ENCODE assay signal across 1 cellular context in genomic region chr1:156123356-156124196, GRCh38.
A peak's percentile ranks its signal among the peaks of the same experiment; 100 is the strongest.
TF ChIP-seq lines count a peak whose summit lies in the region.

No MANE protein-coding gene starts in this region.

TF ChIP-seq in HepG2, 621 proteins besides CTCF, POLR2A, EP300 and RAD21 (continued from another document and continues in another):
- TF ChIP-seq HIC2 (CRISPR knock-in tag; IDR thresholded peaks at IDR 0.05; ENCODE audit: low read depth), result peak; percentile 70
- TF ChIP-seq SMAD1 (CRISPR knock-in tag; IDR thresholded peaks at IDR 0.05; ENCODE audit: borderline replicate concordance, low read depth), result no peak
- no peak for TF ChIP-seq MED8 (CRISPR knock-in tag; IDR thresholded peaks at IDR 0.05; ENCODE audit: insufficient replicate concordance)
- TF ChIP-seq, protein P1, sequence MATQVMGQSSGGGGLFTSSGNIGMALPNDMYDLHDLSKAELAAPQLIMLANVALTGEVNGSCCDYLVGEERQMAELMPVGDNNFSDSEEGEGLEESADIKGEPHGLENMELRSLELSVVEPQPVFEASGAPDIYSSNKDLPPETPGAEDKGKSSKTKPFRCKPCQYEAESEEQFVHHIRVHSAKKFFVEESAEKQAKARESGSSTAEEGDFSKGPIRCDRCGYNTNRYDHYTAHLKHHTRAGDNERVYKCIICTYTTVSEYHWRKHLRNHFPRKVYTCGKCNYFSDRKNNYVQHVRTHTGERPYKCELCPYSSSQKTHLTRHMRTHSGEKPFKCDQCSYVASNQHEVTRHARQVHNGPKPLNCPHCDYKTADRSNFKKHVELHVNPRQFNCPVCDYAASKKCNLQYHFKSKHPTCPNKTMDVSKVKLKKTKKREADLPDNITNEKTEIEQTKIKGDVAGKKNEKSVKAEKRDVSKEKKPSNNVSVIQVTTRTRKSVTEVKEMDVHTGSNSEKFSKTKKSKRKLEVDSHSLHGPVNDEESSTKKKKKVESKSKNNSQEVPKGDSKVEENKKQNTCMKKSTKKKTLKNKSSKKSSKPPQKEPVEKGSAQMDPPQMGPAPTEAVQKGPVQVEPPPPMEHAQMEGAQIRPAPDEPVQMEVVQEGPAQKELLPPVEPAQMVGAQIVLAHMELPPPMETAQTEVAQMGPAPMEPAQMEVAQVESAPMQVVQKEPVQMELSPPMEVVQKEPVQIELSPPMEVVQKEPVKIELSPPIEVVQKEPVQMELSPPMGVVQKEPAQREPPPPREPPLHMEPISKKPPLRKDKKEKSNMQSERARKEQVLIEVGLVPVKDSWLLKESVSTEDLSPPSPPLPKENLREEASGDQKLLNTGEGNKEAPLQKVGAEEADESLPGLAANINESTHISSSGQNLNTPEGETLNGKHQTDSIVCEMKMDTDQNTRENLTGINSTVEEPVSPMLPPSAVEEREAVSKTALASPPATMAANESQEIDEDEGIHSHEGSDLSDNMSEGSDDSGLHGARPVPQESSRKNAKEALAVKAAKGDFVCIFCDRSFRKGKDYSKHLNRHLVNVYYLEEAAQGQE (IDR thresholded peaks at IDR 0.05; ENCODE audit: borderline replicate concordance in 1 of 2, low read depth in 1 of 2, low read length in 2 of 2), result no peak
- TF ChIP-seq ONECUT2 (CRISPR knock-in tag; IDR thresholded peaks at IDR 0.05), result no peak
- no peak for TF ChIP-seq HNRNPH1 (optimal IDR thresholded peaks at IDR 0.05; ENCODE audit: low read depth, low read length)
- no peak for TF ChIP-seq ZNF761 (CRISPR knock-in tag; conservative IDR thresholded peaks at IDR 0.05)
- peak; percentile 91; the same call in 1 of the 3 replicates for TF ChIP-seq MXI1 (IDR thresholded peaks at IDR 0.05; ENCODE audit: borderline replicate concordance, low read depth, low read length)
- 0 out of 2 replicates have a peak, but pooled peaks have one; percentile 21 for TF ChIP-seq TGIF2 (CRISPR knock-in tag; IDR thresholded peaks at IDR 0.05)
- TF ChIP-seq BHLHE40 (IDR thresholded peaks at IDR 0.05; ENCODE audit: low read length), result no peak
- TF ChIP-seq ZBTB7B (CRISPR knock-in tag; IDR thresholded peaks at IDR 0.05), result 0 out of 2 replicates have a peak, but pooled peaks have one; percentile 28
- no peak for TF ChIP-seq ZNF3 (CRISPR knock-in tag; IDR thresholded peaks at IDR 0.05)
- no peak for TF ChIP-seq ZNF549 (CRISPR knock-in tag; IDR thresholded peaks at IDR 0.05)
- TF ChIP-seq, protein P2, sequence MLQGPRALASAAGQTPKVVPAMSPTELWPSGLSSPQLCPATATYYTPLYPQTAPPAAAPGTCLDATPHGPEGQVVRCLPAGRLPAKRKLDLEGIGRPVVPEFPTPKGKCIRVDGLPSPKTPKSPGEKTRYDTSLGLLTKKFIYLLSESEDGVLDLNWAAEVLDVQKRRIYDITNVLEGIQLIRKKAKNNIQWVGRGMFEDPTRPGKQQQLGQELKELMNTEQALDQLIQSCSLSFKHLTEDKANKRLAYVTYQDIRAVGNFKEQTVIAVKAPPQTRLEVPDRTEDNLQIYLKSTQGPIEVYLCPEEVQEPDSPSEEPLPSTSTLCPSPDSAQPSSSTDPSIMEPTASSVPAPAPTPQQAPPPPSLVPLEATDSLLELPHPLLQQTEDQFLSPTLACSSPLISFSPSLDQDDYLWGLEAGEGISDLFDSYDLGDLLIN (CRISPR knock-in tag; IDR thresholded peaks at IDR 0.05; ENCODE audit: borderline replicate concordance), result no peak
- TF ChIP-seq ZBTB40 (IDR thresholded peaks at IDR 0.05), result no peak
- no peak for TF ChIP-seq ZBTB40 (CRISPR knock-in tag; IDR thresholded peaks at IDR 0.05)
- TF ChIP-seq TEAD3 (CRISPR knock-in tag; optimal IDR thresholded peaks at IDR 0.05; ENCODE audit: borderline replicate concordance), result peak; percentile 58
- TF ChIP-seq ZNF878 (CRISPR knock-in tag; IDR thresholded peaks at IDR 0.05), result no peak
- TF ChIP-seq TRIM24 (CRISPR knock-in tag; IDR thresholded peaks at IDR 0.05), result no peak
- peak; percentile 66 for TF ChIP-seq ZNF770 (CRISPR knock-in tag; IDR thresholded peaks at IDR 0.05)
- no peak for TF ChIP-seq ZNF362 (CRISPR knock-in tag; IDR thresholded peaks at IDR 0.05; ENCODE audit: borderline replicate concordance)
- TF ChIP-seq, protein P3, sequence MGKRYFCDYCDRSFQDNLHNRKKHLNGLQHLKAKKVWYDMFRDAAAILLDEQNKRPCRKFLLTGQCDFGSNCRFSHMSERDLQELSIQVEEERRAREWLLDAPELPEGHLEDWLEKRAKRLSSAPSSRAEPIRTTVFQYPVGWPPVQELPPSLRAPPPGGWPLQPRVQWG (CRISPR knock-in tag; IDR thresholded peaks at IDR 0.05; ENCODE audit: borderline replicate concordance, low read depth), result no peak
- no peak for TF ChIP-seq NKX3-1 (CRISPR knock-in tag; IDR thresholded peaks at IDR 0.05)
- 0 out of 2 replicates have a peak, but pooled peaks have one; percentile 48 for TF ChIP-seq ZBTB4 (CRISPR knock-in tag; IDR thresholded peaks at IDR 0.05; ENCODE audit: borderline replicate concordance)
- no peak for TF ChIP-seq SATB2 (CRISPR knock-in tag; IDR thresholded peaks at IDR 0.05)
- TF ChIP-seq TBP (CRISPR knock-in tag; IDR thresholded peaks at IDR 0.05), result no peak
- TF ChIP-seq, protein P4, sequence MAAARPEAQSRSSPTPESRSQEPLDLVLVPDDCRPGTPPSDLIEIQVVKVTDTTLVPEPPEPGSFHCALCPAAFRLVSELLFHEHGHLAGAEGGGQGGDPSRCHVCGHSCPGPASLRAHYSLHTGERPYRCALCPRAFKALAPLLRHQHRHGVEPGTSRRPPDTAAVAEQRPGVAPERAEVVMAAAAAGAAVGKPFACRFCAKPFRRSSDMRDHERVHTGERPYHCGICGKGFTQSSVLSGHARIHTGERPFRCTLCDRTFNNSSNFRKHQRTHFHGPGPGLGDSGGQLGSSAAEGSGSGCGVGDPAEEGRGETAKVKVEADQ (CRISPR knock-in tag; IDR thresholded peaks at IDR 0.05; ENCODE audit: borderline replicate concordance), result 0 out of 2 replicates have a peak, but pooled peaks have one; percentile 37
- TF ChIP-seq, protein P5, sequence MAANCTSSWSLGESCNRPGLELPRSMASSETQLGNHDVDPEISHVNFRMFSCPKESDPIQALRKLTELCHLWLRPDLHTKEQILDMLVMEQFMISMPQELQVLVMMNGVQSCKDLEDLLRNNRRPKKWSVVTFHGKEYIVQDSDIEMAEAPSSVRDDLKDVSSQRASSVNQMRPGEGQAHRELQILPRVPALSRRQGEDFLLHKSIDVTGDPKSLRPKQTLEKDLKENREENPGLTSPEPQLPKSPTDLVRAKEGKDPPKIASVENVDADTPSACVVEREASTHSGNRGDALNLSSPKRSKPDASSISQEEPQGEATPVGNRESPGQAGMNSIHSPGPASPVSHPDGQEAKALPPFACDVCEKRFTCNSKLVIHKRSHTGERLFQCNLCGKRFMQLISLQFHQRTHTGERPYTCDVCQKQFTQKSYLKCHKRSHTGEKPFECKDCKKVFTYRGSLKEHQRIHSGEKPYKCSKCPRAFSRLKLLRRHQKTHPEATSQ (CRISPR knock-in tag; IDR thresholded peaks at IDR 0.05; ENCODE audit: borderline replicate concordance), result no peak
